ENCODE assay signal across 8 cellular contexts in genomic region chrX:12947545-12948235, GRCh38. TPM values are rescaled to one million over a fixed set of nuclear protein-coding genes. Genes with fewer than 3 reads are reported as not detected.
A peak's percentile ranks its signal among the peaks of the same experiment; 100 is the strongest.
DNase-seq lines count a peak whose midpoint lies in the region; ATAC-seq, FAIRE-seq and TF ChIP-seq lines count a peak whose summit lies in the region.

No MANE protein-coding gene starts in this region.

- H3K27me3 Mint-ChIP-seq in Caco-2 (ENCODE audit: insufficient read depth, unreplicated experiment), result no peaks in the 10 kb centered on the region
- no peaks in the 10 kb centered on the region for H3K27me3 Mint-ChIP-seq in astrocyte (ENCODE audit: low read depth, unreplicated experiment)
- H3K27me3 Mint-ChIP-seq in natural killer cell (ENCODE audit: low read depth in 2 of 2), result no peaks in the 10 kb centered on the region
- peaks cover 3% of the 10 kb centered on the region for H3K27me3 Mint-ChIP-seq in nephron progenitor cell (ENCODE audit: low read depth, poor library complexity)

- H3K9me3 Mint-ChIP-seq in Caco-2 (ENCODE audit: unreplicated experiment), result no peaks in the 10 kb centered on the region
- H3K9me3 Mint-ChIP-seq in astrocyte (ENCODE audit: unreplicated experiment), result no peaks in the 10 kb centered on the region
- H3K9me3 Mint-ChIP-seq in natural killer cell, result no peaks in the 10 kb centered on the region
- peaks cover 54% of the 10 kb centered on the region for H3K9me3 Mint-ChIP-seq in nephron progenitor cell

- H3K4me3 Mint-ChIP-seq in Caco-2 (ENCODE audit: unreplicated experiment) (no peak overlapping the region), astrocyte (ENCODE audit: unreplicated experiment) (no peak overlapping the region), natural killer cell (no peak overlapping the region), nephron progenitor cell (no peak overlapping the region)

- intact Hi-C loops in Caco-2 (cut with micrococcal nuclease; ENCODE audit: unreplicated experiment) (loop anchor here (1.0 kb wide), 3 partner anchors 82 to 541 kb away; no protein-coding TSS in a partner anchor), natural killer cell (cut with micrococcal nuclease) (loop anchor here (1.0 to 5.0 kb wide), 2 partner anchors 541 to 1085 kb away; no protein-coding TSS in a partner anchor)

- H3K4me1 ChIP-seq in Caco-2, result peaks cover 24% of the 10 kb centered on the region
- H3K4me1 ChIP-seq in astrocyte (ENCODE audit: insufficient read depth, low read length), result peaks cover 21% of the 10 kb centered on the region

- no peaks in the 10 kb centered on the region for H3K79me2 ChIP-seq in astrocyte (ENCODE audit: insufficient read depth, low read length)

- H4K20me1 ChIP-seq in astrocyte (ENCODE audit: insufficient read depth, low read length), result no peaks in the 10 kb centered on the region

- H3K9me3 ChIP-seq in Caco-2 (no peaks in the 10 kb centered on the region), KOPT-K1 (ENCODE audit: insufficient read depth, low read length, poor library complexity, severe bottlenecking) (no peaks in the 10 kb centered on the region), astrocyte (ENCODE audit: insufficient read depth, low read depth, low read length) (no peaks in the 10 kb centered on the region)

- peak overlapping the region; percentile 67 for H3K4me2 ChIP-seq in astrocyte (ENCODE audit: low read length)

- POLR2A ChIA-PET in Caco-2 (lab: Charles Lee), result no interaction called here

- H2AFZ ChIP-seq in astrocyte (ENCODE audit: low read depth, low read length), result no peak overlapping the region

- H3K36me3 ChIP-seq in Caco-2 (ENCODE audit: control insufficient read depth, insufficient read depth, low read length) (no peaks in the 10 kb centered on the region), KOPT-K1 (ENCODE audit: insufficient read depth, low read length) (no peaks in the 10 kb centered on the region), astrocyte (ENCODE audit: insufficient read depth, low read length) (no peaks in the 10 kb centered on the region)

- no peak for TF ChIP-seq CTCF in Caco-2 (IDR thresholded peaks at IDR 0.05; ENCODE audit: insufficient read depth in 1 of 2, low read depth in 1 of 2, low read length in 1 of 2, severe bottlenecking in 1 of 2, unreplicated experiment in 1 of 2)
- TF ChIP-seq CTCF in astrocyte (IDR thresholded peaks at IDR 0.05; ENCODE audit: insufficient read depth, low read depth, low read length), result no peak
- no peak for TF ChIP-seq CTCF in natural killer cell (IDR thresholded peaks at IDR 0.05)
- no peak for TF ChIP-seq CTCF in nephron progenitor cell (IDR thresholded peaks at IDR 0.05)

- H3K27ac Mint-ChIP-seq in Caco-2 (ENCODE audit: unreplicated experiment) (peak overlapping the region; percentile 81), astrocyte (ENCODE audit: unreplicated experiment) (peak overlapping the region; percentile 96), natural killer cell (peak overlapping the region; percentile 95 to 97), nephron progenitor cell (no peak overlapping the region)

- CTCF ChIA-PET in Caco-2 (lab: Charles Lee), result no interaction called here

- ATAC-seq in natural killer cell (no peak), HG03378 (IDR thresholded peaks at IDR 0.05; ENCODE audit: unreplicated experiment) (no peak), HG02763 (IDR thresholded peaks at IDR 0.05; ENCODE audit: unreplicated experiment) (no peak)

- H3K4me1 Mint-ChIP-seq in Caco-2 (ENCODE audit: low read depth, unreplicated experiment), result no peaks in the 10 kb centered on the region
- H3K4me1 Mint-ChIP-seq in astrocyte (ENCODE audit: low read depth, unreplicated experiment), result peaks cover 44% of the 10 kb centered on the region
- H3K4me1 Mint-ChIP-seq in natural killer cell, result peaks cover 32 to 52% of the 10 kb centered on the region in 2 donors
- H3K4me1 Mint-ChIP-seq in nephron progenitor cell, result peaks cover 68% of the 10 kb centered on the region

- H3K27ac ChIP-seq in KOPT-K1 (ENCODE audit: low read depth, low read length, poor library complexity, severe bottlenecking), result peak overlapping the region; percentile 100
- H3K27ac ChIP-seq in astrocyte (ENCODE audit: low read depth, low read length), result peak overlapping the region; percentile 86

- FAIRE-seq in astrocyte (lab: Jason Lieb, UNC), result no peak

- peak overlapping the region; percentile 76 for H3K9ac ChIP-seq in astrocyte (ENCODE audit: low read length)

- no TSS peak for BruUV-seq in Caco-2 (replicated peaks; lab: Mats Ljungman, UMichigan)

- H3K36me3 Mint-ChIP-seq in Caco-2 (ENCODE audit: insufficient read depth, unreplicated experiment) (no peaks in the 10 kb centered on the region), astrocyte (ENCODE audit: low read depth, unreplicated experiment) (no peaks in the 10 kb centered on the region), natural killer cell (no peaks in the 10 kb centered on the region), nephron progenitor cell (ENCODE audit: low read depth) (no peaks in the 10 kb centered on the region)

- H3K4me3 ChIP-seq in Caco-2 (ENCODE audit: low read depth, low read length) (no peak overlapping the region), astrocyte (ENCODE audit: insufficient read depth, low read depth, low read length) (no peak overlapping the region)

- no peaks in the 10 kb centered on the region for H3K27me3 ChIP-seq in Caco-2 (replicated peaks; ENCODE audit: control insufficient read depth, insufficient read depth, low read length)
- H3K27me3 ChIP-seq in astrocyte (ENCODE audit: insufficient read depth, low read length), result no peaks in the 10 kb centered on the region

- DNase-seq in Caco-2 (no peak), astrocyte (ENCODE audit: low read depth) (no peak), natural killer cell (no peak), cerebellum (ENCODE audit: low spot score) (no peak), nephron progenitor cell (no peak)

RNA-seq across cellular contexts. Expression of gene TMSB4X, which starts 27.2 kb away (rescaled TPM):
- 1,007 and 1,095 TPM in 2 replicates for total RNA-seq in Caco-2 (2022)
- 3,722 and 4,388 TPM in 2 replicates for total RNA-seq in astrocyte
- 1,000 to 10,000 TPM; 5,049 to 6,005 (median 5,892) TPM for total RNA-seq in natural killer cell
- 3,074 TPM for total RNA-seq in cerebellum

RNA-seq across cellular contexts. Expression of gene TLR8, which starts 41.3 kb away (rescaled TPM):
- total RNA-seq in Caco-2 (2022), result not detected in 2 replicates
- not detected in 2 replicates for total RNA-seq in astrocyte
- total RNA-seq in natural killer cell, result 1 to 10 TPM in 1 of 3 donors, under 1 TPM in 2; 0.95 to 1.9 (median 0.95) TPM
- 0.27 TPM for total RNA-seq in cerebellum
